In the genomic region with DNA sequence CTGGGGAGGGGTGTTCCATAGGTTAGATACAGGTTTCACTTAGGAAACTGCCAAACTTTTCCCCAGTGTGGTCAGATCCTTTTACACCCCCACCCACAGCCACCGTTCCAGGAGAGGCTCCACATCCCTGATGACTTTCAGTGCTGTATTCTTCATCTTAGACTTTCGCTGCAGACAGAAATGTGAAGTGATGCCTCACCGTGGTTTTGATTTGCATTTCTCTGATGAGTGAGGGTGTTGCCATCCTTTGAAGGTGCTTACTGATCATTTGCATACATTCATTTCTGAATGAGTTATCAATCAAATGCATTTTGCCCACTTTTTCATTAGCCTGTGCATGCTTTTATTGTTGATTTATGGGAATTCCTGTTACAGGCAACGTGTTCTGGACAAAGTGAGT, we compare ENCODE assay signal across 34 cellular contexts. TPM values are rescaled to one million over a fixed set of nuclear protein-coding genes. Genes with fewer than 3 reads are reported as not detected.
DNase-seq lines count a peak whose midpoint lies in the region; ATAC-seq, FAIRE-seq and TF ChIP-seq lines count a peak whose summit lies in the region.
"Had no signal": no experiment of that assay in that cellular context is flagged by ENCODE, and none has a peak within 500 bp of the region (broad histone marks: within the 10 kb centered on the region; RNA-seq: fewer than 3 reads in every experiment).

No MANE protein-coding gene starts in this region.

- POLR2A ChIA-PET in activated CD8-positive, alpha-beta T cell treated with anti-CD3 and anti-CD28 coated beads for 36 hours (lab: Charles Lee) = no interaction called here

- 55 to 59% methylated on average over 4 of the region's 4 CpGs for WGBS in pancreas, 2 donors

- no peaks in the 10 kb centered on the region for H3K4me1 ChIP-seq in pancreas
- H3K4me1 ChIP-seq: lower lobe of right lung, tibial nerve had no signal

- no peak overlapping the region for H3K4me3 Mint-ChIP-seq in activated CD8-positive, alpha-beta T cell treated with anti-CD3 and anti-CD28 coated beads for 36 hours
- H3K4me3 Mint-ChIP-seq: CD8-positive, alpha-beta T cell; neural crest cell; stimulated activated naive CD8-positive, alpha-beta T cell treated with anti-CD3 and anti-CD28 coated beads, Interleukin-15, Interleukin-2, amounts not matched to agents 100 ng/mL and 50 ng/mL, for 24 hours had no signal

- peaks cover 2% of the 10 kb centered on the region for H3K27me3 Mint-ChIP-seq in activated CD8-positive, alpha-beta T cell treated with anti-CD3 and anti-CD28 coated beads for 36 hours

- peak; percentile 61 for ATAC-seq in GM21390 (IDR thresholded peaks at IDR 0.05; ENCODE audit: unreplicated experiment)
- ATAC-seq in activated CD8-positive, alpha-beta T cell treated with anti-CD3 and anti-CD28 coated beads for 36 hours = peak; percentile 64
- ATAC-seq in pancreas = no peak
- no peak for ATAC-seq in GM19463 (IDR thresholded peaks at IDR 0.05; ENCODE audit: unreplicated experiment)
- ATAC-seq: CD8-positive, alpha-beta T cell; HCT116; lower lobe of right lung had no signal

- peaks cover under 1% of the 10 kb centered on the region for H3K36me3 Mint-ChIP-seq in activated CD8-positive, alpha-beta T cell treated with anti-CD3 and anti-CD28 coated beads for 36 hours (ENCODE audit: low read depth)

- intact Hi-C loops in activated CD8-positive, alpha-beta T cell treated with anti-CD3 and anti-CD28 coated beads for 36 hours (cut with micrococcal nuclease) = no loop called here
- intact Hi-C loops in pancreas (cut with DNase I) = no loop called here

- DNase-seq in activated CD4-positive, alpha-beta T cell treated with anti-CD3 and anti-CD28 coated beads for 48 hours = peak; percentile 41
- DNase-seq in activated CD4-positive, alpha-beta T cell treated with anti-CD3 and anti-CD28 coated beads for 4 hours = no peak
- DNase-seq in GM12865 (ENCODE audit: low read depth) (peak; percentile 34), pancreas (no peak), SW 1271 (lab: John Stamatoyannopoulos, UW) (no peak)
- DNase-seq in activated CD8-positive, alpha-beta T cell treated with anti-CD3 and anti-CD28 coated beads for 36 hours = no peak
- DNase-seq: AML-193; amniotic stem cell; CD8-positive, alpha-beta T cell; cortex of kidney; DMS53; GDM1; KBM-7; MM.1S; NCI-H146; NCI-H2171; NCI-H524; RPMI8226 had no signal

- FAIRE-seq in pancreas (lab: Jason Lieb, UNC) = no peak
- FAIRE-seq: kidney had no signal

- no peak overlapping the region for H3K27ac Mint-ChIP-seq in activated CD8-positive, alpha-beta T cell treated with anti-CD3 and anti-CD28 coated beads for 36 hours
- H3K27ac Mint-ChIP-seq: activated T-helper 2 cell treated with anti-CD3 and anti-CD28 coated beads, Interferon-gamma antibody, Interleukin-2, Interleukin-4, amounts not matched to agents 10 μg/mL and 5 μg/mL and 100 μg/mL, durations not matched to agents 14 hours and 24 hours and 36 hours; CD8-positive, alpha-beta T cell; progenitor cell of endocrine pancreas; stimulated activated naive CD8-positive, alpha-beta T cell treated with anti-CD3 and anti-CD28 coated beads, Interleukin-15, Interleukin-2, amounts not matched to agents 100 ng/mL and 50 ng/mL, for 24 hours had no signal

- H3K4me1 Mint-ChIP-seq in activated CD8-positive, alpha-beta T cell treated with anti-CD3 and anti-CD28 coated beads for 36 hours (ENCODE audit: low read depth) = peaks cover 10% of the 10 kb centered on the region
- H3K4me1 Mint-ChIP-seq: neural crest cell had no signal

- no peaks in the 10 kb centered on the region for H3K27me3 ChIP-seq in pancreas
- H3K27me3 ChIP-seq: cardiac muscle cell, tibial nerve had no signal

- H3K36me3 ChIP-seq in pancreas = no peaks in the 10 kb centered on the region
- H3K36me3 ChIP-seq: cardiac muscle cell, lower lobe of right lung had no signal

- H3K9me3 ChIP-seq in pancreas = peaks cover 0 to 4% (median 0%) of the 10 kb centered on the region in 4 donors
- H3K9me3 ChIP-seq: lower lobe of right lung, SK-N-SH had no signal

- TF ChIP-seq CTCF in GM12865 (IDR thresholded peaks at IDR 0.05; ENCODE audit: insufficient read depth, low read depth, low read length, missing control alignments) (no peak), pancreas (IDR thresholded peaks at IDR 0.05) (no peak)
- TF ChIP-seq CTCF in activated CD8-positive, alpha-beta T cell treated with anti-CD3 and anti-CD28 coated beads for 36 hours (IDR thresholded peaks at IDR 0.05) = no peak

- no peak overlapping the region for H3K4me3 ChIP-seq in GM12865 (ENCODE audit: low read depth, low read length)
- H3K4me3 ChIP-seq in pancreas = no peak overlapping the region
- H3K4me3 ChIP-seq: cardiac muscle cell, lower lobe of right lung, tibial nerve had no signal

- CTCF ChIA-PET in activated CD8-positive, alpha-beta T cell treated with anti-CD3 and anti-CD28 coated beads for 36 hours (lab: Charles Lee) = no interaction called here

- H3K9me3 Mint-ChIP-seq in activated CD8-positive, alpha-beta T cell treated with anti-CD3 and anti-CD28 coated beads for 36 hours = no peaks in the 10 kb centered on the region
- H3K9me3 Mint-ChIP-seq: activated T-helper 2 cell treated with anti-CD3 and anti-CD28 coated beads, Interferon-gamma antibody, Interleukin-2, Interleukin-4, amounts not matched to agents 10 μg/mL and 5 μg/mL and 100 μg/mL, durations not matched to agents 14 hours and 24 hours and 36 hours; stimulated activated naive CD8-positive, alpha-beta T cell treated with anti-CD3 and anti-CD28 coated beads, Interleukin-15, Interleukin-2, amounts not matched to agents 100 ng/mL and 50 ng/mL, for 24 hours had no signal

- no peak overlapping the region for H3K27ac ChIP-seq in pancreas
- H3K27ac ChIP-seq: cardiac muscle cell, lower lobe of right lung, tibial nerve had no signal

RNA-seq across cellular contexts. Expression of gene COPS9, which starts 14.9 kb away (rescaled TPM):
- 100 to 1,000 TPM; 107 to 120 TPM for total RNA-seq in activated CD8-positive, alpha-beta T cell treated with anti-CD3 and anti-CD28 coated beads for 36 hours
- 10 to 100 TPM; 52.8 to 64.3 (median 56.1) TPM for total RNA-seq in pancreas
- polyA plus RNA-seq in pancreas = 100 to 1,000 TPM; 199 to 210 TPM

RNA-seq across cellular contexts. Expression of gene OTOS, which starts 19.3 kb away (rescaled TPM):
- not detected for total RNA-seq in activated CD8-positive, alpha-beta T cell treated with anti-CD3 and anti-CD28 coated beads for 36 hours
- not detected for total RNA-seq in pancreas
- polyA plus RNA-seq in pancreas = not detected
- total RNA-seq: A172; activated CD8-positive, alpha-beta memory T cell treated with anti-CD3 and anti-CD28 coated beads for 36 hours; activated T-helper 2 cell treated with anti-CD3 and anti-CD28 coated beads, Interferon-gamma antibody, Interleukin-2, Interleukin-4, amounts not matched to agents 10 μg/mL and 5 μg/mL and 100 μg/mL, durations not matched to agents 14 hours and 24 hours and 36 hours; cardiac muscle cell; CD8-positive, alpha-beta T cell; HT-29; lower lobe of right lung; neural crest cell; progenitor cell of endocrine pancreas; T-helper 2 cell treated with Interferon-gamma antibody and Interleukin-4, amounts not matched to agents 100 ng/mL and 5 ng/mL, for 36 hours; tibial nerve had no signal
- polyA plus RNA-seq: cardiac muscle cell, SK-N-SH had no signal

Comparison
In these comparisons a context has a peak if more than half of its experiments do, and no peak if none do; other contexts are left out.
1. DNase-seq: peak in activated CD4-positive, alpha-beta T cell treated with anti-CD3 and anti-CD28 coated beads for 48 hours (single experiment) and GM12865 (single experiment); none in activated CD4-positive, alpha-beta T cell treated with anti-CD3 and anti-CD28 coated beads for 4 hours (0 of 2), activated CD8-positive, alpha-beta T cell treated with anti-CD3 and anti-CD28 coated beads for 36 hours (single experiment), pancreas (0 of 6) and SW 1271 (0 of 2).
2. ATAC-seq: peak in GM21390 (single experiment) and activated CD8-positive, alpha-beta T cell treated with anti-CD3 and anti-CD28 coated beads for 36 hours (single experiment); none in pancreas (0 of 4) and GM19463 (single experiment).